22 cellular contexts compared by ENCODE assay signal in genomic region chr5:149621415-149622098, GRCh38. TPM values are rescaled to one million over a fixed set of nuclear protein-coding genes. Genes with fewer than 3 reads are reported as not detected.
A peak's percentile ranks its signal among the peaks of the same experiment; 100 is the strongest.
DNase-seq lines count a peak whose midpoint lies in the region; ATAC-seq, FAIRE-seq and TF ChIP-seq lines count a peak whose summit lies in the region.
"Had no signal": no experiment of that assay in that cellular context is flagged by ENCODE, and none has a peak within 500 bp of the region (broad histone marks: within the 10 kb centered on the region; RNA-seq: fewer than 3 reads in every experiment).

No MANE protein-coding gene starts in this region.

- ATAC-seq in HepG2 (peak; percentile 76), right lobe of liver (no peak), K562 (no peak), GM18511 (IDR thresholded peaks at IDR 0.05; ENCODE audit: unreplicated experiment) (no peak), left ventricle myocardium superior (no peak)
- ATAC-seq: A549; CD8-positive, alpha-beta T cell; GM12878 had no signal

- BruUV-seq in HepG2 (replicated peaks; lab: Mats Ljungman, UMichigan) (no TSS peak), K562 (replicated peaks; lab: Mats Ljungman, UMichigan) (no TSS peak)

- H2BK5ac ChIP-seq in neuronal stem cell (ENCODE audit: low read length) = no peak overlapping the region

- H4K20me1 ChIP-seq in HepG2 (ENCODE audit: insufficient read depth, low read length) (no peaks in the 10 kb centered on the region), K562 (replicated peaks; ENCODE audit: control insufficient read depth, insufficient read depth, low read length) (no peaks in the 10 kb centered on the region)

- H3K36me3 ChIP-seq in HepG2 (replicated peaks in 1 of 2; ENCODE audit: control insufficient read depth in 1 of 2, insufficient read depth in 2 of 2, low read length in 2 of 2) = no peaks in the 10 kb centered on the region
- peaks cover 0 to 3% (median 0%) of the 10 kb centered on the region in 4 donors for H3K36me3 ChIP-seq in right lobe of liver
- H3K36me3 ChIP-seq in K562 (ENCODE audit: control insufficient read depth, insufficient read depth, low read length) = no peaks in the 10 kb centered on the region
- no peaks in the 10 kb centered on the region for H3K36me3 ChIP-seq in neuronal stem cell (replicated peaks in 1 of 2; ENCODE audit: control insufficient read depth in 2 of 2, insufficient read depth in 2 of 2, low read length in 2 of 2)
- H3K36me3 ChIP-seq: BLaER1 treated with 17β-estradiol and CSF1 and Interleukin-3, amounts not matched to agents 10 nM and 100 nM had no signal

- no peak overlapping the region for H3K9ac ChIP-seq in HepG2 (ENCODE audit: insufficient read depth, low read depth, low read length)
- H3K9ac ChIP-seq in K562 (ENCODE audit: insufficient read depth in 1 of 2, low read depth in 2 of 2, low read length in 2 of 2) = peak overlapping the region in 1 of 2 experiments; percentile 51; a peak in 2 of 4 replicates
- H3K9ac ChIP-seq in neuronal stem cell (ENCODE audit: low read depth, low read length, poor library complexity) = peak overlapping the region; percentile 61
- H3K9ac ChIP-seq: BLaER1 treated with 17β-estradiol and CSF1 and Interleukin-3, amounts not matched to agents 10 nM and 100 nM had no signal

- TF ChIP-seq RAD21 in HepG2 (CRISPR knock-in tag; IDR thresholded peaks at IDR 0.05) (no peak), K562 (CRISPR knock-in tag; conservative IDR thresholded peaks at IDR 0.05 in 1 of 2, IDR thresholded peaks at IDR 0.05 in 1 of 2) (no peak)

- DNase-seq in HepG2 (ENCODE audit: low spot score) = peak; percentile 47
- DNase-seq in right lobe of liver = no peak
- DNase-seq in K562 (ENCODE audit: extremely low read depth in 1 of 4, low spot score in 3 of 4) = no peak
- no peak for DNase-seq in neuronal stem cell (ENCODE audit: low spot score)
- DNase-seq in left ventricle myocardium superior = no peak
- DNase-seq: AML-193; Caco-2; Calu3; CD4-positive, alpha-beta T cell; CD8-positive, alpha-beta T cell; DMS79 treated with DMSO at 0.1 percent for 48 hours; GDM1 had no signal

- H2BK15ac ChIP-seq in neuronal stem cell (ENCODE audit: low read length) = no peak overlapping the region

- H2AK5ac ChIP-seq in neuronal stem cell (ENCODE audit: low read depth, low read length) = no peak overlapping the region

- no peak overlapping the region for H2BK120ac ChIP-seq in neuronal stem cell (ENCODE audit: low read depth, low read length)

- no peak overlapping the region for H3K4ac ChIP-seq in neuronal stem cell (ENCODE audit: low read length)

- H3K79me2 ChIP-seq in HepG2 (ENCODE audit: insufficient read depth, low read length) (no peaks in the 10 kb centered on the region), K562 (ENCODE audit: control insufficient read depth, insufficient read depth, low read length) (no peaks in the 10 kb centered on the region)

- H3K27ac ChIP-seq in HepG2 (ENCODE audit: extremely low read length, insufficient read depth, low read length) = no peak overlapping the region
- no peak overlapping the region for H3K27ac ChIP-seq in right lobe of liver
- no peak overlapping the region for H3K27ac ChIP-seq in K562 (ENCODE audit: extremely low read depth, low read depth, low read length)
- no peak overlapping the region for H3K27ac ChIP-seq in neuronal stem cell (replicated peaks; ENCODE audit: low read length)
- H3K27ac ChIP-seq: 22Rv1; A549; BLaER1 treated with 17β-estradiol and CSF1 and Interleukin-3, amounts not matched to agents 10 nM and 100 nM; C4-2B had no signal

- no peak overlapping the region for H2BK12ac ChIP-seq in neuronal stem cell (ENCODE audit: low read length)

- no peaks in the 10 kb centered on the region for H3K79me1 ChIP-seq in neuronal stem cell (ENCODE audit: low read depth, low read length)

- no peak overlapping the region for H4K91ac ChIP-seq in neuronal stem cell (ENCODE audit: low read depth, low read length, poor library complexity)

- H2AFZ ChIP-seq in HepG2 (ENCODE audit: low read length) (no peak overlapping the region), K562 (ENCODE audit: low read depth, low read length) (no peak overlapping the region), neuronal stem cell (ENCODE audit: low read length) (no peak overlapping the region)

- TF ChIP-seq EP300 in HepG2 (IDR thresholded peaks at IDR 0.05; ENCODE audit: low read depth in 2 of 2, low read length in 2 of 2) (no peak), HepG2 (CRISPR knock-in tag; IDR thresholded peaks at IDR 0.05; ENCODE audit: borderline replicate concordance) (no peak), K562 (IDR thresholded peaks at IDR 0.05; ENCODE audit: low read length) (no peak)

- TF ChIP-seq CTCF in HepG2 (CRISPR knock-in tag; IDR thresholded peaks at IDR 0.05) (no peak), right lobe of liver (IDR thresholded peaks at IDR 0.05) (no peak), K562 (IDR thresholded peaks at IDR 0.05 in 2 of 3, conservative IDR thresholded peaks at IDR 0.05 in 1 of 3; ENCODE audit: insufficient read depth in 2 of 3, low read depth in 1 of 3, low read length in 3 of 3) (no peak)

- H3K4me2 ChIP-seq in HepG2 (ENCODE audit: low read depth, low read length) (peak overlapping the region; percentile 18), K562 (ENCODE audit: insufficient read depth, low read length) (no peak overlapping the region), neuronal stem cell (ENCODE audit: insufficient read depth, low read length, poor library complexity, severe bottlenecking) (no peak overlapping the region)
- H3K4me2 ChIP-seq: A549; BLaER1 treated with 17β-estradiol and CSF1 and Interleukin-3, amounts not matched to agents 10 nM and 100 nM had no signal

- H3K4me3 ChIP-seq in HepG2 (replicated peaks in 1 of 3; ENCODE audit: insufficient read depth in 1 of 3, low read depth in 2 of 3, low read length in 3 of 3) (no peak overlapping the region; a peak in 1 of 6 replicates), right lobe of liver (no peak overlapping the region), K562 (no peak overlapping the region), neuronal stem cell (ENCODE audit: low read length in 2 of 2) (no peak overlapping the region)
- H3K4me3 ChIP-seq: A549; BLaER1 treated with 17β-estradiol and CSF1 and Interleukin-3, amounts not matched to agents 10 nM and 100 nM; GM12878 had no signal

- H3K23ac ChIP-seq in neuronal stem cell (ENCODE audit: low read depth, low read length, poor library complexity) = peak overlapping the region; percentile 34

- POLR2A ChIA-PET in HepG2 (lab: Yijun Ruan, JAX) = interaction anchor here (2.0 kb wide), 1 partner anchor 20 kb away, joined by 5 read pairs; no protein-coding TSS in a partner anchor
- POLR2A ChIA-PET in K562 (lab: Yijun Ruan, JAX) = interaction anchor here (0.6 to 1.3 kb wide), 4 partner anchors 13 to 259 kb away, joined by 3 to 5 read pairs (median 3); no protein-coding TSS in a partner anchor

- no peak overlapping the region for H3K14ac ChIP-seq in neuronal stem cell (ENCODE audit: low read length)

- H3K27me3 ChIP-seq in HepG2 (ENCODE audit: control insufficient read depth in 1 of 2, insufficient read depth in 2 of 2, low read length in 2 of 2) (peaks cover 0 to 1% of the 10 kb centered on the region in 2 experiments; a peak in 1 of 5 replicates), right lobe of liver (no peaks in the 10 kb centered on the region), K562 (ENCODE audit: control insufficient read depth in 2 of 2, insufficient read depth in 2 of 2, low read length in 2 of 2) (no peaks in the 10 kb centered on the region), neuronal stem cell (ENCODE audit: control insufficient read depth in 3 of 3, insufficient read depth in 3 of 3, low read depth in 1 of 3, low read length in 3 of 3) (no peaks in the 10 kb centered on the region)
- H3K27me3 ChIP-seq: BLaER1 treated with 17β-estradiol and CSF1 and Interleukin-3, amounts not matched to agents 10 nM and 100 nM had no signal

- H3K9me1 ChIP-seq in K562 (ENCODE audit: control insufficient read depth, insufficient read depth, low read length) = no peaks in the 10 kb centered on the region

- in situ Hi-C loops in HepG2 (cut with HindIII; ENCODE audit: extremely low pct_ligation_motif_present, low pct_unique_long_range_greater_than_20kb) (no loop called here), K562 (cut with MboI) (no loop called here)

- intact Hi-C loops in HepG2 (cut with micrococcal nuclease; ENCODE audit: unreplicated experiment) (no loop called here), right lobe of liver (cut with DNase I) (no loop called here), K562 (cut with micrococcal nuclease) (no loop called here), left ventricle myocardium superior (cut with micrococcal nuclease) (no loop called here)

- FAIRE-seq in HepG2 (lab: Jason Lieb, UNC) = no peak
- no peak for FAIRE-seq in K562 (lab: Jason Lieb, UNC)
- FAIRE-seq: A549, D721Med, GM12878, GM12892, GM18507, GM19239 had no signal

- H3K18ac ChIP-seq in neuronal stem cell (ENCODE audit: low read length) = no peak overlapping the region

- WGBS in HepG2 (ENCODE audit: low lambda C conversion rate) = 15% methylated on average over 9 of the region's 10 CpGs
- 86% methylated on average over 1 of the region's 10 CpGs for WGBS in right lobe of liver (ENCODE audit: insufficient coverage, low coverage, low lambda C conversion rate, missing lambda C conversion rate)
- WGBS in K562 (ENCODE audit: insufficient coverage, low coverage, missing lambda C conversion rate) = 46% methylated on average over 10 of the region's 10 CpGs
- WGBS in neuronal stem cell (ENCODE audit: extremely low coverage in 2 of 2, insufficient read length in 2 of 2, insufficient replicate concordance in 1 of 2), 2 donors = no CpG with 5 or more reads among the region's 10 CpGs

- no peak overlapping the region for H4K8ac ChIP-seq in neuronal stem cell (ENCODE audit: low read depth, low read length)

- TF ChIP-seq POLR2A in HepG2 (IDR thresholded peaks at IDR 0.05; ENCODE audit: insufficient read depth in 1 of 2, low read depth in 2 of 2, low read length in 2 of 2) = no peak
- no peak for TF ChIP-seq POLR2A in right lobe of liver (IDR thresholded peaks at IDR 0.05)
- no peak for TF ChIP-seq POLR2A in K562 (conservative IDR thresholded peaks at IDR 0.05)

- CTCF ChIA-PET in HepG2 (lab: Yijun Ruan, JAX; ENCODE audit: low intra/inter-chr PET ratio, low total read pairs) = no interaction called here
- CTCF ChIA-PET in K562 (lab: Yijun Ruan, JAX; ENCODE audit: low intra/inter-chr PET ratio) = no interaction called here

- H3K9me3 ChIP-seq in HepG2 (ENCODE audit: low read length) (no peaks in the 10 kb centered on the region), right lobe of liver (no peaks in the 10 kb centered on the region), K562 (replicated peaks; ENCODE audit: control insufficient read depth, insufficient read depth, low read depth, low read length) (no peaks in the 10 kb centered on the region), neuronal stem cell (replicated peaks in 1 of 2; ENCODE audit: control insufficient read depth in 2 of 2, insufficient read depth in 1 of 2, low read depth in 1 of 2, low read length in 2 of 2) (no peaks in the 10 kb centered on the region)
- H3K9me3 ChIP-seq: A549; BLaER1 treated with 17β-estradiol and CSF1 and Interleukin-3, amounts not matched to agents 10 nM and 100 nM; Caco-2 had no signal

- H3K4me1 ChIP-seq in HepG2 (ENCODE audit: insufficient read depth, low read length) = peaks cover 20% of the 10 kb centered on the region
- H3K4me1 ChIP-seq in right lobe of liver = no peaks in the 10 kb centered on the region
- peaks cover 0 to 12% of the 10 kb centered on the region in 2 experiments; a peak in 4 of 5 replicates for H3K4me1 ChIP-seq in K562 (replicated peaks in 1 of 2; ENCODE audit: control insufficient read depth in 2 of 2, insufficient read depth in 2 of 2, low read length in 2 of 2)
- peaks cover 0 to 1% of the 10 kb centered on the region in 2 donors for H3K4me1 ChIP-seq in neuronal stem cell (ENCODE audit: control insufficient read depth in 2 of 2, insufficient read depth in 1 of 2, low read depth in 1 of 2, low read length in 2 of 2)

RNA-seq across cellular contexts. Expression of gene ARHGEF37, which starts 40.3 kb away (rescaled TPM):
- total RNA-seq in HepG2 (2016; rRNA removed; fragmentation: Illumina TruSeq; extraction: Trizol) (0.27 TPM in 1 of 2 replicates, not detected in the other), right lobe of liver (1 to 10 TPM; 1.6 to 7.3 (median 2.1) TPM), K562 (2014; rRNA removed) (0.05 TPM in 1 of 2 replicates, not detected in the other), K562 (2014; rRNA removed; fragmentation: Illumina TruSeq; extraction: Trizol) (0.04 and 0.06 TPM in 2 replicates), K562 (2015; rRNA removed; fragmentation: Illumina TruSeq; extraction: Trizol) (0.14 TPM in 1 of 2 replicates, not detected in the other), K562 (2021) (0.27 and 0.51 TPM in 2 replicates), left ventricle myocardium superior (32.8 TPM)
- not detected in 2 replicates for total RNA-seq in HepG2 (2016; cell fraction: cytosol; rRNA removed; fragmentation: Illumina TruSeq; extraction: Trizol; ENCODE audit: low read depth)
- 0.11 TPM in 1 of 2 replicates, not detected in the other for total RNA-seq in HepG2 (2016; cell fraction: insoluble cytoplasmic fraction; rRNA removed; fragmentation: Illumina TruSeq; extraction: Trizol)
- not detected in 2 replicates for total RNA-seq in HepG2 (2016; cell fraction: membrane; rRNA removed; fragmentation: Illumina TruSeq; extraction: Trizol)
- total RNA-seq in HepG2 (2016; cell fraction: nucleus; rRNA removed; fragmentation: Illumina TruSeq; extraction: Trizol) = not detected in 2 replicates
- polyA plus RNA-seq in HepG2 (2011; rRNA removed) (0.18 and 0.39 TPM in 2 replicates), K562 (2011; rRNA removed) (0.04 TPM in 2 replicates), K562 (2014; fragmentation: Illumina TruSeq; extraction: Trizol) (0.04 TPM in 1 of 2 replicates, not detected in the other), K562 (2014; fragmentation: Nextera tagmentation; extraction: Ambion mirVana) (under 1 TPM; 0.17 to 0.25 TPM), K562 (2014; rRNA removed) (0.01 TPM in 1 of 2 replicates, not detected in the other)
- polyA plus RNA-seq in HepG2 (2011; cell fraction: cytosol; rRNA removed) = 0.05 and 0.23 TPM in 2 replicates
- 0.18 and 0.38 TPM in 2 replicates for polyA plus RNA-seq in HepG2 (2011; cell fraction: nucleus; rRNA removed)
- 0.21 and 0.28 TPM in 2 replicates for polyA plus RNA-seq in HepG2 (2012)
- not detected in 2 replicates for polyA plus RNA-seq in HepG2 (2016; cell fraction: cytosol; fragmentation: Illumina TruSeq; extraction: Trizol; ENCODE audit: low read depth)
- not detected in 2 replicates for polyA plus RNA-seq in HepG2 (2016; cell fraction: insoluble cytoplasmic fraction; fragmentation: Illumina TruSeq; extraction: Trizol; ENCODE audit: low read depth)
- not detected in 2 replicates for polyA plus RNA-seq in HepG2 (2016; cell fraction: membrane; fragmentation: Illumina TruSeq; extraction: Trizol; ENCODE audit: low read depth)
- polyA plus RNA-seq in HepG2 (2016; cell fraction: nucleus; fragmentation: Illumina TruSeq; extraction: Trizol; ENCODE audit: insufficient read depth, low read depth) = 0.48 TPM in 1 of 2 replicates, not detected in the other
- 0.51 and 1.4 TPM in 2 replicates for polyA minus RNA-seq in HepG2 (2011; rRNA and poly(A)+ RNA removed; ENCODE audit: low replicate concordance)
- polyA minus RNA-seq in HepG2 (2011; cell fraction: cytosol; rRNA and poly(A)+ RNA removed) = not detected in 2 replicates
- 0.13 and 0.87 TPM in 2 replicates for polyA minus RNA-seq in HepG2 (2011; cell fraction: nucleus; rRNA and poly(A)+ RNA removed)
- total RNA-seq in K562 (2011; cell fraction: chromatin; rRNA removed; ENCODE audit: low replicate concordance) = 0.11 TPM in 1 of 2 replicates, not detected in the other
- not detected in 2 replicates for total RNA-seq in K562 (2011; cell fraction: nucleolus; rRNA removed)
- 0.15 TPM in 1 of 2 replicates, not detected in the other for total RNA-seq in K562 (2011; cell fraction: nucleoplasm; rRNA removed)
- 0.01 TPM in 2 replicates for polyA plus RNA-seq in K562 (2011; cell fraction: cytosol; rRNA removed)
- 0.09 TPM in 1 of 2 replicates, not detected in the other for polyA plus RNA-seq in K562 (2011; cell fraction: nucleus; rRNA removed)
- 0.05 and 0.21 TPM in 2 replicates for polyA plus RNA-seq in K562 (2012)
- polyA minus RNA-seq in K562 (2011; rRNA and poly(A)+ RNA removed) = not detected in 2 replicates
- 2.0 TPM in 1 of 2 replicates, not detected in the other for polyA minus RNA-seq in K562 (2011; cell fraction: cytosol; rRNA and poly(A)+ RNA removed)
- 0.13 TPM in 1 of 2 replicates, not detected in the other for polyA minus RNA-seq in K562 (2011; cell fraction: nucleus; rRNA and poly(A)+ RNA removed)
- polyA plus RNA-seq in neuronal stem cell (2013, experiment 1 of 2) = 0.43 TPM
- polyA plus RNA-seq in neuronal stem cell (2013, experiment 2 of 2) = 0.51 TPM
- total RNA-seq: CD8-positive, alpha-beta T cell had no signal

Comparison
In these comparisons a context has a peak if more than half of its experiments do, and no peak if none do; other contexts are left out.
1. Of the 241 proteins assayed by ChIP-seq in both HepG2 and K562: peak only in HepG2: GABPB1, MTA1, TFAP4, UBTF, XRCC5, ZFP91 and 3 more; only in K562: none; in both: none; in neither: 232.